18 cellular contexts compared by ENCODE assay signal in the genomic region with DNA sequence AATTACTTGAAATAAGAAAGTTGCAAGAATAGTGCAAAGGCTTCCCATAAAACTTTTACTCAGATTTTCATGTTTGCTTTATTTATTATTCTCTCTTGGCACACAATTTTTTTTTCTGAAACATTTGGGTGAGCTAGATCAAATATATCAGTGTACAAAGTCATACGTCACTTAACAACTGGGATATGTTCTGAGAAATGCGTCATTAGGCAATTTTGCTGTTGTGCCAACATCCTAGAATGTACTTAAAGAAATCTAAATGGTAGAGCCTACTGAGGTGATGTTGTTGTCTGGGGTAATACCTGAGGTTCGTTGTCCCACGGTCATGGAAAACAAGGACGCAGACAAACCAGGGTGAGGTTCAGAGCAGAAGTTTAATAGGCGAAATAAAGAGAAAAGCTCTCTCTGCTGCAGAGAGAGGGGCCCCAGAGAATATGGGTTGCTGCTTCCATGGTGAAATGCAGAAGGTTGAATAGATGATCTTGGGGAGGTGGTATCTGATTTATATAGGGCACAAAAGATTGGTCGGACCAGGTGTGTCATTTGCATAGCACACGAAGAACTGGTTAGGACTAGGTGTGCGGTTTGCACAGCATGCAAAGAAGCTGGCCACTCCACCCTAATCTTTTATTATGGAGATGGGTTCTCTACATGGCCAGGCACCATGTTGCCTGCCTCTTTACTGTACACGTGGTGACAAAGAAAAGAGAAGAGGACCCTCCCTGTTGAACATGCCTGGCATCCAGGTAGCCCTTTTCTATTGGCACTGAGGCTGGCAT. TPM values are rescaled to one million over a fixed set of nuclear protein-coding genes. Genes with fewer than 3 reads are reported as not detected.
DNase-seq lines count a peak whose midpoint lies in the region; ATAC-seq and TF ChIP-seq lines count a peak whose summit lies in the region.
"Had no signal": no experiment of that assay in that cellular context is flagged by ENCODE, and none has a peak within 500 bp of the region (broad histone marks: within the 10 kb centered on the region; RNA-seq: fewer than 3 reads in every experiment).

No MANE protein-coding gene starts in this region.

- H3K79me2 ChIP-seq in osteoblast (ENCODE audit: insufficient read depth, low read length): no peaks in the 10 kb centered on the region
- H3K79me2 ChIP-seq: hepatocyte had no signal

- H3K27me3 ChIP-seq in osteoblast (ENCODE audit: insufficient read depth, low read length) (no peaks in the 10 kb centered on the region), gastrocnemius medialis (no peaks in the 10 kb centered on the region)
- H3K27me3 ChIP-seq: esophagus muscularis mucosa, hepatocyte, MG63, tibial nerve had no signal

- no peaks in the 10 kb centered on the region for H3K36me3 ChIP-seq in osteoblast (ENCODE audit: insufficient read depth, low read length)
- no peaks in the 10 kb centered on the region for H3K36me3 ChIP-seq in gastrocnemius medialis
- H3K36me3 ChIP-seq: esophagus muscularis mucosa, MG63, tibial nerve had no signal

- peaks cover 16% of the 10 kb centered on the region for H3K4me1 ChIP-seq in osteoblast (ENCODE audit: insufficient read depth, low read length)
- H3K4me1 ChIP-seq in gastrocnemius medialis: no peaks in the 10 kb centered on the region
- H3K4me1 ChIP-seq: esophagus muscularis mucosa had no signal

- peak; percentile 14 for ATAC-seq in GM18505 (IDR thresholded peaks at IDR 0.05; ENCODE audit: unreplicated experiment)
- ATAC-seq in HG02885 (IDR thresholded peaks at IDR 0.05; ENCODE audit: poor library complexity, unreplicated experiment): peak; percentile 17
- ATAC-seq in gastrocnemius medialis: no peak
- no peak for ATAC-seq in HG03378 (IDR thresholded peaks at IDR 0.05; ENCODE audit: unreplicated experiment)
- ATAC-seq: activated CD8-positive, alpha-beta T cell treated with anti-CD3 and anti-CD28 coated beads, Interleukin-2, amount 10 ng/mL, durations not matched to agents 7 days and 5 days had no signal

- no peak overlapping the region for H2AFZ ChIP-seq in osteoblast (ENCODE audit: low read length)
- H2AFZ ChIP-seq: hepatocyte had no signal

- H3K9me3 ChIP-seq in osteoblast (ENCODE audit: low read depth, low read length) (no peaks in the 10 kb centered on the region), gastrocnemius medialis (no peaks in the 10 kb centered on the region)

- TF ChIP-seq CTCF in osteoblast (IDR thresholded peaks at IDR 0.05; ENCODE audit: extremely low read depth, low read depth, low read length) (no peak), gastrocnemius medialis (IDR thresholded peaks at IDR 0.05 in 4 of 5, conservative IDR thresholded peaks at IDR 0.05 in 1 of 5) (no peak)

- TF ChIP-seq POLR2A in GM18505 (IDR thresholded peaks at IDR 0.05; ENCODE audit: borderline replicate concordance, extremely low read depth, insufficient read depth, insufficient read length) (no peak), gastrocnemius medialis (IDR thresholded peaks at IDR 0.05) (no peak)

- in situ Hi-C loops in gastrocnemius medialis (cut with MboI; ENCODE audit: low sequenced_read_pairs in 4 of 4): no loop called here

- H3K4me3 ChIP-seq in osteoblast (ENCODE audit: insufficient read depth, low read length) (no peak overlapping the region), gastrocnemius medialis (no peak overlapping the region)
- H3K4me3 ChIP-seq: esophagus muscularis mucosa, hepatocyte, MG63, tibial nerve had no signal

- peak overlapping the region; percentile 13 for H3K27ac ChIP-seq in osteoblast (ENCODE audit: low read depth, low read length)
- no peak overlapping the region for H3K27ac ChIP-seq in gastrocnemius medialis
- H3K27ac ChIP-seq: esophagus muscularis mucosa, hepatocyte, tibial nerve had no signal

- peak; percentile 16 for DNase-seq in amniotic epithelial cell (ENCODE audit: low read depth)
- no peak for DNase-seq in osteoblast (ENCODE audit: insufficient read length, low spot score, missing footprints)
- no peak for DNase-seq in activated CD8-positive, alpha-beta memory T cell treated with anti-CD3 and anti-CD28 coated beads, Interleukin-2, amount 50 U/mL, for 4 hours
- DNase-seq in gastrocnemius medialis: no peak
- DNase-seq in stimulated activated CD4-positive, alpha-beta T cell treated with anti-CD3 and anti-CD28 coated beads, Interleukin-12 subunit alpha, Interleukin-12 subunit beta, amount 100 ng/mL, for 4 hours: no peak
- DNase-seq: activated CD8-positive, alpha-beta T cell treated with anti-CD3 and anti-CD28 coated beads, Interleukin-2, amount 10 ng/mL, durations not matched to agents 7 days and 5 days; anterior cingulate cortex; C1 segment of cervical spinal cord; cortex of kidney; NCI-H2081 treated with DMSO at 0.1 percent for 48 hours; stimulated activated CD8-positive, alpha-beta memory T cell treated with anti-CD3 and anti-CD28 coated beads, Interleukin-4, amount 100 ng/mL, for 48 hours had no signal

- peak overlapping the region; percentile 64 for H3K4me2 ChIP-seq in osteoblast (ENCODE audit: insufficient read depth, low read length)
- H3K4me2 ChIP-seq: hepatocyte had no signal

- intact Hi-C loops in gastrocnemius medialis (cut with DNase I; ENCODE audit: low total_unique reads): no loop called here

- H4K20me1 ChIP-seq in osteoblast (ENCODE audit: insufficient read depth, low read length): no peaks in the 10 kb centered on the region

RNA-seq across cellular contexts. Expression of a gene that starts 8.8 kb away (rescaled TPM):
- total RNA-seq in osteoblast: 1.2 and 2.2 TPM in 2 replicates
- total RNA-seq in gastrocnemius medialis: under 1 TPM in 2 of 4 donors, not detected in 2; 0.29 to 0.95 TPM

Comparison
In these comparisons a context has a peak if more than half of its experiments do, and no peak if none do; other contexts are left out.
1. ATAC-seq: peak in GM18505 (single experiment) and HG02885 (single experiment); none in gastrocnemius medialis (0 of 2) and HG03378 (single experiment).